Comparison of ENCODE assay signal across 9 cellular contexts in genomic region chr1:159067699-159068621, GRCh38. TPM values are rescaled to one million over a fixed set of nuclear protein-coding genes. Genes with fewer than 3 reads are reported as not detected.
A peak's percentile ranks its signal among the peaks of the same experiment; 100 is the strongest.
DNase-seq lines count a peak whose midpoint lies in the region; ATAC-seq, FAIRE-seq and TF ChIP-seq lines count a peak whose summit lies in the region.
"Had no signal": no experiment of that assay in that cellular context is flagged by ENCODE, and none has a peak within 500 bp of the region (broad histone marks: within the 10 kb centered on the region; RNA-seq: fewer than 3 reads in every experiment).

No MANE protein-coding gene starts in this region.

- H3K27me3 ChIP-seq in effector memory CD4-positive, alpha-beta T cell (replicated peaks; ENCODE audit: control insufficient read depth, insufficient read depth, low read length, poor library complexity, severe bottlenecking), result no peaks in the 10 kb centered on the region
- H3K27me3 ChIP-seq in upper lobe of right lung, result no peaks in the 10 kb centered on the region
- no peaks in the 10 kb centered on the region for H3K27me3 ChIP-seq in sigmoid colon

- CTCF ChIA-PET in Calu3 (lab: Charles Lee), result interaction anchor here (0.7 kb wide), 1 partner anchor 58 kb away, joined by 3 read pairs; the partner anchor contains the start of gene IFI16

- ATAC-seq in GM21717 (IDR thresholded peaks at IDR 0.05; ENCODE audit: unreplicated experiment) (peak; percentile 84), upper lobe of right lung (peak; percentile 89), left colon (no peak)

- no peak for TF ChIP-seq CTCF in upper lobe of right lung (IDR thresholded peaks at IDR 0.05)
- no peak for TF ChIP-seq CTCF in sigmoid colon (IDR thresholded peaks at IDR 0.05)
- TF ChIP-seq CTCF in Calu3 (IDR thresholded peaks at IDR 0.05; ENCODE audit: unreplicated experiment), result no peak

- intact Hi-C loops in upper lobe of right lung (cut with DNase I) (no loop called here), sigmoid colon (cut with DNase I) (no loop called here), left colon (cut with DNase I, micrococcal nuclease) (no loop called here), Calu3 (cut with micrococcal nuclease; ENCODE audit: unreplicated experiment) (no loop called here)

- no peaks in the 10 kb centered on the region for H3K4me1 Mint-ChIP-seq in Calu3 (ENCODE audit: low read depth, unreplicated experiment)

- TF ChIP-seq EP300 in sigmoid colon (IDR thresholded peaks at IDR 0.05), result no peak

- BruUV-seq in Calu3 (replicated peaks; lab: Mats Ljungman, UMichigan), result no TSS peak

- no peak overlapping the region for H3K4me3 Mint-ChIP-seq in Calu3 (ENCODE audit: low read depth, unreplicated experiment)

- H3K4me1 ChIP-seq in effector memory CD4-positive, alpha-beta T cell (ENCODE audit: control insufficient read depth, insufficient read depth, low read length, poor library complexity, severe bottlenecking), result peaks cover 20% of the 10 kb centered on the region
- peaks cover 6% of the 10 kb centered on the region for H3K4me1 ChIP-seq in upper lobe of right lung
- no peaks in the 10 kb centered on the region for H3K4me1 ChIP-seq in sigmoid colon

- H3K27ac Mint-ChIP-seq in Calu3 (ENCODE audit: unreplicated experiment), result no peak overlapping the region

- peak; percentile 99 for FAIRE-seq in GM18507 (lab: Jason Lieb, UNC)

- no peaks in the 10 kb centered on the region for H3K9me3 ChIP-seq in KOPT-K1 (ENCODE audit: insufficient read depth, low read length, poor library complexity, severe bottlenecking)
- no peaks in the 10 kb centered on the region for H3K9me3 ChIP-seq in effector memory CD4-positive, alpha-beta T cell (ENCODE audit: control insufficient read depth, low read length)
- no peaks in the 10 kb centered on the region for H3K9me3 ChIP-seq in upper lobe of right lung
- H3K9me3 ChIP-seq in sigmoid colon, result no peaks in the 10 kb centered on the region

- no peaks in the 10 kb centered on the region for H3K36me3 Mint-ChIP-seq in Calu3 (ENCODE audit: insufficient read depth, unreplicated experiment)

- TF ChIP-seq POLR2A in sigmoid colon (IDR thresholded peaks at IDR 0.05), result no peak

- H3K9me3 Mint-ChIP-seq in Calu3 (ENCODE audit: low read depth, unreplicated experiment), result no peaks in the 10 kb centered on the region

- peak overlapping the region; percentile 30 for H3K4me3 ChIP-seq in effector memory CD4-positive, alpha-beta T cell (ENCODE audit: insufficient read depth, low read depth, low read length, poor library complexity, severe bottlenecking)
- H3K4me3 ChIP-seq in upper lobe of right lung, result no peak overlapping the region
- no peak overlapping the region for H3K4me3 ChIP-seq in sigmoid colon

- WGBS in sigmoid colon, 2 donors, result 32 to 49% methylated on average over 6 of the region's 6 CpGs

- DNase-seq in GM18507 (ENCODE audit: extremely low spot score, insufficient read length, low read depth) (peak; percentile 38), upper lobe of right lung (no peak), sigmoid colon (no peak), left colon (no peak), Calu3 (no peak)
- no peak for DNase-seq in effector memory CD4-positive, alpha-beta T cell

- no peaks in the 10 kb centered on the region for H3K27me3 Mint-ChIP-seq in Calu3 (ENCODE audit: unreplicated experiment)

- peak overlapping the region; percentile 60 for H3K27ac ChIP-seq in KOPT-K1 (ENCODE audit: low read depth, low read length, poor library complexity, severe bottlenecking)
- H3K27ac ChIP-seq in effector memory CD4-positive, alpha-beta T cell (ENCODE audit: insufficient read depth, low read length, poor library complexity, severe bottlenecking), result peak overlapping the region; percentile 72
- H3K27ac ChIP-seq in upper lobe of right lung, result peak overlapping the region; percentile 55
- H3K27ac ChIP-seq in sigmoid colon, result peak overlapping the region in 2 of 4 donors; percentile 2 to 12
- H3K27ac ChIP-seq: epithelial cell of prostate had no signal

- H3K36me3 ChIP-seq in KOPT-K1 (ENCODE audit: insufficient read depth, low read length) (no peaks in the 10 kb centered on the region), upper lobe of right lung (no peaks in the 10 kb centered on the region), sigmoid colon (no peaks in the 10 kb centered on the region)
- H3K36me3 ChIP-seq in effector memory CD4-positive, alpha-beta T cell (ENCODE audit: control insufficient read depth, insufficient read depth, low read length), result no peaks in the 10 kb centered on the region

RNA-seq across cellular contexts. Expression of gene AIM2, which starts 8.6 kb away (rescaled TPM):
- total RNA-seq in upper lobe of right lung (3.0 TPM), sigmoid colon (1 to 10 TPM in 1 of 4 donors, not detected in 3; 3.3 TPM), left colon (1 to 10 TPM in 1 of 2 donors, under 1 TPM in 1; 0.92 to 1.1 TPM), Calu3 (2022) (not detected in 2 replicates)
- 1 to 10 TPM in 2 of 3 donors, not detected in 1; 1.6 to 5.3 TPM for polyA plus RNA-seq in sigmoid colon

RNA-seq across cellular contexts. Expression of gene IFI16, which starts 58.3 kb away (rescaled TPM):
- total RNA-seq in upper lobe of right lung (98.0 TPM), sigmoid colon (10 to 100 TPM; 42.5 to 92.6 (median 60.6) TPM), left colon (10 to 100 TPM; 14.3 to 22.3 TPM), Calu3 (2022) (52.8 and 84.5 TPM in 2 replicates)
- 10 to 100 TPM; 20.1 to 78.4 (median 39.0) TPM for polyA plus RNA-seq in sigmoid colon
